20 cellular contexts compared by ENCODE assay signal in genomic region chr18:49894827-49895226, GRCh38.
"Had no signal": no experiment of that assay in that cellular context is flagged by ENCODE, and none has a peak within 500 bp of the region (broad histone marks: within the 10 kb centered on the region; RNA-seq: fewer than 3 reads in every experiment).

No MANE protein-coding gene starts in this region.

- H3K4me3 Mint-ChIP-seq: naive thymus-derived CD8-positive, alpha-beta T cell; stimulated activated naive CD8-positive, alpha-beta T cell treated with anti-CD3 and anti-CD28 coated beads, Interleukin-15, amount 100 ng/mL, for 72 hours had no signal

- H3K4me3 ChIP-seq: gastrocnemius medialis, lower lobe of right lung, prostate gland, right atrium auricular region, smooth muscle cell, suprapubic skin, vagina had no signal

- H3K27me3 ChIP-seq: gastrocnemius medialis, right atrium auricular region, suprapubic skin, vagina had no signal

- H3K9me3 Mint-ChIP-seq: naive thymus-derived CD8-positive, alpha-beta T cell; stimulated activated naive CD8-positive, alpha-beta T cell treated with anti-CD3 and anti-CD28 coated beads, Interleukin-15, amount 100 ng/mL, for 72 hours had no signal

- DNase-seq: cortex of kidney; foreskin fibroblast; gastrocnemius medialis; head of caudate nucleus; left ventricle myocardium superior; lower lobe of right lung; naive thymus-derived CD8-positive, alpha-beta T cell; stimulated activated CD4-positive, alpha-beta T cell treated with anti-CD3 and anti-CD28 coated beads, Interleukin-12 subunit alpha, Interleukin-12 subunit beta, amount 100 ng/mL, for 4 hours; stimulated activated CD4-positive, alpha-beta T cell treated with anti-CD3 and anti-CD28 coated beads, Interleukin-1b, Interleukin-23, amount 100 ng/mL, for 48 hours; stimulated activated CD4-positive, alpha-beta T cell treated with anti-CD3 and anti-CD28 coated beads, Interleukin-4, amount 100 ng/mL, for 1 hour; stimulated activated CD8-positive, alpha-beta memory T cell treated with anti-CD3 and anti-CD28 coated beads, Interleukin-4, amount 100 ng/mL, for 48 hours; stimulated activated naive CD4-positive, alpha-beta T cell; stimulated activated naive CD8-positive, alpha-beta T cell treated with anti-CD3 and anti-CD28 coated beads, Interleukin-15, amount 100 ng/mL, for 72 hours; trophoblast cell had no signal

- H3K4me1 ChIP-seq: gastrocnemius medialis, lower lobe of right lung, prostate gland, right atrium auricular region, suprapubic skin, vagina had no signal

- H3K4me1 Mint-ChIP-seq: naive thymus-derived CD8-positive, alpha-beta T cell; stimulated activated naive CD8-positive, alpha-beta T cell treated with anti-CD3 and anti-CD28 coated beads, Interleukin-15, amount 100 ng/mL, for 72 hours had no signal

- H3K36me3 ChIP-seq: gastrocnemius medialis, prostate gland, right atrium auricular region, suprapubic skin had no signal

- H3K36me3 Mint-ChIP-seq: naive thymus-derived CD8-positive, alpha-beta T cell had no signal

- H3K27ac Mint-ChIP-seq: naive thymus-derived CD8-positive, alpha-beta T cell; stimulated activated naive CD8-positive, alpha-beta T cell treated with anti-CD3 and anti-CD28 coated beads, Interleukin-15, amount 100 ng/mL, for 72 hours had no signal

- H3K4me2 ChIP-seq: smooth muscle cell had no signal

- H3K27ac ChIP-seq: epithelial cell of prostate, gastrocnemius medialis, lower lobe of right lung, prostate gland, right atrium auricular region, suprapubic skin, vagina had no signal

- H3K9me3 ChIP-seq: gastrocnemius medialis, lower lobe of right lung, prostate gland, right atrium auricular region, suprapubic skin, vagina had no signal
